ENCODE assay signal across 1 cellular context in genomic region chr1:94044891-94045290, GRCh38.
TF ChIP-seq lines count a peak whose summit lies in the region.

No MANE protein-coding gene starts in this region.

TF ChIP-seq in IMR-90, 13 proteins besides CTCF, POLR2A, EP300 and RAD21 (continued from another document):
- TF ChIP-seq, protein P1, sequence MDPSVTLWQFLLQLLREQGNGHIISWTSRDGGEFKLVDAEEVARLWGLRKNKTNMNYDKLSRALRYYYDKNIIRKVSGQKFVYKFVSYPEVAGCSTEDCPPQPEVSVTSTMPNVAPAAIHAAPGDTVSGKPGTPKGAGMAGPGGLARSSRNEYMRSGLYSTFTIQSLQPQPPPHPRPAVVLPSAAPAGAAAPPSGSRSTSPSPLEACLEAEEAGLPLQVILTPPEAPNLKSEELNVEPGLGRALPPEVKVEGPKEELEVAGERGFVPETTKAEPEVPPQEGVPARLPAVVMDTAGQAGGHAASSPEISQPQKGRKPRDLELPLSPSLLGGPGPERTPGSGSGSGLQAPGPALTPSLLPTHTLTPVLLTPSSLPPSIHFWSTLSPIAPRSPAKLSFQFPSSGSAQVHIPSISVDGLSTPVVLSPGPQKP (IDR thresholded peaks at IDR 0.05; ENCODE audit: borderline replicate concordance, low read depth, low read length): no peak
- TF ChIP-seq CHD1 (IDR thresholded peaks at IDR 0.05; ENCODE audit: low read depth, low read length): no peak
- no peak for TF ChIP-seq RFX5 (IDR thresholded peaks at IDR 0.05; ENCODE audit: low read depth, low read length)
- no peak for TF ChIP-seq CEBPB (IDR thresholded peaks at IDR 0.05; ENCODE audit: low read depth, low read length)
- no peak for TF ChIP-seq FOS (IDR thresholded peaks at IDR 0.05; ENCODE audit: low read depth, low read length)
- TF ChIP-seq MAFK (IDR thresholded peaks at IDR 0.05; ENCODE audit: low read depth, low read length): no peak
